ENCODE assay signal across 28 cellular contexts in the genomic region with DNA sequence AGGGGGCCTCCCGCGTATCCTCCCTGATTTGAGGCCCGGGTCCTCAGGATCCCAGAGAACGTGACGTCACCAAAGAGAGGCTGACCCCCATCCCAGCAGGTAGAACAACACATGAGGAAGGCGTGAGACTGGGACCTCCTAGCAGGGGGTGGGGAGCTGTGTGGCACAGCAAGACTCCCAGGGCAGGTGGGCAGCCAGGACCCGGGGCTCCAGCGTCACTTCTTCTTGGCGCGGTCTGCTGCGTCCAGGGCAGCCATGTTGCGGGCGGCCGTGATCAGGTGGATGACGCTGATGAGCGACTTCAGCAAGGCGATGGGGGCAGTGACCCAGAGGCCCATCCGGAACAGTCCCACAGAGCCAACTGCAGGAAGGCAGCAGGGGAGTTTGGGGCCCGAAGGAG. TPM values are rescaled to one million over a fixed set of nuclear protein-coding genes. Genes with fewer than 3 reads are reported as not detected.
"Had no signal": no experiment of that assay in that cellular context is flagged by ENCODE, and none has a peak within 500 bp of the region (broad histone marks: within the 10 kb centered on the region; RNA-seq: fewer than 3 reads in every experiment).

No MANE protein-coding gene starts in this region.

- DNase-seq: colonic mucosa; dermis blood vessel endothelial cell; effector memory CD4-positive, alpha-beta T cell; foreskin melanocyte; glutamatergic neuron; heart right ventricle; hippocampal formation; left cardiac atrium; left lung; mesenchymal stem cell; mucosa of descending colon; naive B cell; sigmoid colon; stimulated activated CD4-positive, alpha-beta T cell treated with anti-CD3 and anti-CD28 coated beads, Interleukin-2, amount 100 ng/mL, for 24 hours; stimulated activated CD4-positive, alpha-beta T cell treated with anti-CD3 and anti-CD28 coated beads, Interleukin-4, amount 100 ng/mL, for 24 hours; stimulated activated naive CD4-positive, alpha-beta T cell treated with Interleukin-2 at 50 U/mL for 16 hours; testis; transverse colon had no signal

- H3K9me3 ChIP-seq: colonic mucosa, esophagus muscularis mucosa, heart right ventricle, left lung, mucosa of descending colon, prostate gland, right atrium auricular region, sigmoid colon, stomach, testis, transverse colon had no signal

- H3K27ac ChIP-seq: colonic mucosa, esophagus muscularis mucosa, left lung, prostate gland, right atrium auricular region, sigmoid colon, stomach, testis, transverse colon had no signal

- H3K27me3 Mint-ChIP-seq: naive B cell; natural killer cell treated with Interleukin-12 subunit alpha and Interleukin-12 subunit beta and Interleukin-15 and Interleukin-18, amount 100 ng/mL, for 72 hours had no signal

- H3K4me3 ChIP-seq: colonic mucosa, esophagus muscularis mucosa, heart right ventricle, left lung, mucosa of descending colon, prostate gland, right atrium auricular region, sigmoid colon, stomach, testis, transverse colon had no signal

- ATAC-seq: heart right ventricle; left cardiac atrium; left lung; mucosa of descending colon; natural killer cell treated with Interleukin-12 subunit alpha and Interleukin-12 subunit beta and Interleukin-15 and Interleukin-18, amount 100 ng/mL, for 72 hours; stimulated activated effector memory CD8-positive, alpha-beta T cell treated with anti-CD3 and anti-CD28 coated beads, Interleukin-12 subunit alpha, Interleukin-12 subunit beta, amount 100 ng/mL, for 72 hours had no signal

- H3K27me3 ChIP-seq: colonic mucosa, esophagus muscularis mucosa, heart right ventricle, left lung, right atrium auricular region, sigmoid colon, stomach, testis, transverse colon had no signal

- H3K36me3 ChIP-seq: colonic mucosa, prostate gland had no signal

- H3K9me3 Mint-ChIP-seq: mesothelial cell of epicardium; naive B cell; natural killer cell treated with Interleukin-12 subunit alpha and Interleukin-12 subunit beta and Interleukin-15 and Interleukin-18, amount 100 ng/mL, for 72 hours; neural crest cell; stimulated activated effector memory CD8-positive, alpha-beta T cell treated with anti-CD3 and anti-CD28 coated beads, Interleukin-12 subunit alpha, Interleukin-12 subunit beta, amount 100 ng/mL, for 72 hours had no signal

- H3K4me3 Mint-ChIP-seq: mesothelial cell of epicardium; natural killer cell treated with Interleukin-12 subunit alpha and Interleukin-12 subunit beta and Interleukin-15 and Interleukin-18, amount 100 ng/mL, for 72 hours; stimulated activated effector memory CD8-positive, alpha-beta T cell treated with anti-CD3 and anti-CD28 coated beads, Interleukin-12 subunit alpha, Interleukin-12 subunit beta, amount 100 ng/mL, for 72 hours had no signal

- H3K27ac Mint-ChIP-seq: mesothelial cell of epicardium; natural killer cell treated with Interleukin-12 subunit alpha and Interleukin-12 subunit beta and Interleukin-15 and Interleukin-18, amount 100 ng/mL, for 72 hours had no signal

RNA-seq across cellular contexts. Expression of gene SEZ6L2, which starts 40.4 kb away (rescaled TPM):
- total RNA-seq: natural killer cell treated with Interleukin-12 subunit alpha and Interleukin-12 subunit beta and Interleukin-15 and Interleukin-18, amount 100 ng/mL, for 72 hours had no signal

RNA-seq across cellular contexts. Expression of gene ASPHD1, which starts 41.3 kb away (rescaled TPM):
- total RNA-seq: dermis blood vessel endothelial cell, lower leg skin, skeletal muscle tissue had no signal
